In genomic region chr2:240362216-240362755, GRCh38 we compare ENCODE assay signal across 27 cellular contexts.
"Had no signal": no experiment of that assay in that cellular context is flagged by ENCODE, and none has a peak within 500 bp of the region (broad histone marks: within the 10 kb centered on the region; RNA-seq: fewer than 3 reads in every experiment).

No MANE protein-coding gene starts in this region.

- FAIRE-seq: K562 had no signal

- H3K4me1 Mint-ChIP-seq: activated CD4-positive, alpha-beta T cell treated with anti-CD3 and anti-CD28 coated beads, Interleukin-2, amount 10 ng/mL, durations not matched to agents 24 days and 14 days; activated CD8-positive, alpha-beta memory T cell treated with anti-CD3 and anti-CD28 coated beads, Interleukin-2, amount 10 ng/mL, durations not matched to agents 7 days and 5 days; activated naive CD8-positive, alpha-beta T cell treated with anti-CD3 and anti-CD28 coated beads, Interleukin-2, amount 50 U/mL, for 24 hours; T-helper 17 cell had no signal

- H3K36me3 Mint-ChIP-seq: activated CD8-positive, alpha-beta memory T cell treated with anti-CD3 and anti-CD28 coated beads, Interleukin-2, amount 10 ng/mL, durations not matched to agents 7 days and 5 days had no signal

- H3K4me3 ChIP-seq: K562, Peyer's patch had no signal

- H3K4me3 Mint-ChIP-seq: activated CD4-positive, alpha-beta T cell treated with anti-CD3 and anti-CD28 coated beads, Interleukin-2, amount 10 ng/mL, durations not matched to agents 24 days and 14 days; activated CD8-positive, alpha-beta memory T cell treated with anti-CD3 and anti-CD28 coated beads, Interleukin-2, amount 10 ng/mL, durations not matched to agents 7 days and 5 days; activated naive CD8-positive, alpha-beta T cell treated with anti-CD3 and anti-CD28 coated beads, Interleukin-2, amount 50 U/mL, for 24 hours; activated T-cell treated with anti-CD3 and anti-CD28 coated beads, Interleukin-2, amount 50 U/mL, for 24 hours; activated T-helper 1 cell treated with anti-CD3 and anti-CD28 coated beads, Interleukin-12 subunit alpha, Interleukin-12 subunit beta, Interleukin-2, Interleukin-4 antibody, amounts not matched to agents 30 ng/mL and 10 ng/mL and 1 ng/mL, durations not matched to agents 14 hours and 24 hours and 36 hours; brain; T-helper 17 cell; WTC11 had no signal

- ATAC-seq: activated CD8-positive, alpha-beta memory T cell treated with anti-CD3 and anti-CD28 coated beads, Interleukin-2, amount 10 ng/mL, durations not matched to agents 7 days and 5 days; activated naive CD4-positive, alpha-beta T cell treated with anti-CD3 and anti-CD28 coated beads, Interleukin-2, amount 50 U/mL, for 72 hours; activated naive CD8-positive, alpha-beta T cell treated with anti-CD3 and anti-CD28 coated beads, Interleukin-2, amount 50 U/mL, for 24 hours; K562; T-helper 17 cell; WTC11 had no signal

- H3K36me3 ChIP-seq: ascending aorta, Peyer's patch had no signal

- H3K27ac Mint-ChIP-seq: activated CD4-positive, alpha-beta T cell treated with anti-CD3 and anti-CD28 coated beads, Interleukin-2, amount 10 ng/mL, durations not matched to agents 24 days and 14 days; activated CD8-positive, alpha-beta memory T cell treated with anti-CD3 and anti-CD28 coated beads, Interleukin-2, amount 10 ng/mL, durations not matched to agents 7 days and 5 days; activated naive CD4-positive, alpha-beta T cell treated with anti-CD3 and anti-CD28 coated beads, Interleukin-2, amount 50 U/mL, for 72 hours; activated naive CD8-positive, alpha-beta T cell treated with anti-CD3 and anti-CD28 coated beads, Interleukin-2, amount 50 U/mL, for 24 hours; activated T-cell treated with anti-CD3 and anti-CD28 coated beads, Interleukin-2, amount 50 U/mL, for 24 hours; activated T-helper 1 cell treated with anti-CD3 and anti-CD28 coated beads, Interleukin-12 subunit alpha, Interleukin-12 subunit beta, Interleukin-2, Interleukin-4 antibody, amounts not matched to agents 30 ng/mL and 10 ng/mL and 1 ng/mL, durations not matched to agents 14 hours and 24 hours and 36 hours; brain; T-helper 17 cell; WTC11 had no signal

- DNase-seq: activated CD4-positive, alpha-beta T cell treated with anti-CD3 and anti-CD28 coated beads, Interleukin-2, amount 10 ng/mL, durations not matched to agents 24 days and 14 days; activated CD4-positive, alpha-beta T cell treated with anti-CD3 and anti-CD28 coated beads, Interleukin-2, amount 50 U/mL, for 48 hours; activated CD4-positive, CD25-positive, alpha-beta regulatory T cell treated with anti-CD3 and anti-CD28 coated beads, Interleukin-2, amount 50 U/mL, for 72 hours; activated CD8-positive, alpha-beta memory T cell treated with anti-CD3 and anti-CD28 coated beads, Interleukin-2, amount 10 ng/mL, durations not matched to agents 7 days and 5 days; activated effector memory CD4-positive, alpha-beta T cell treated with Interleukin-2 at 50 U/mL for 16 hours; activated naive CD4-positive, alpha-beta T cell; activated naive CD8-positive, alpha-beta T cell treated with anti-CD3 and anti-CD28 coated beads, Interleukin-2, amount 50 U/mL, for 24 hours; activated T-cell treated with anti-CD3 and anti-CD28 coated beads, Interleukin-2, amount 50 U/mL, for 24 hours; amniotic stem cell; Karpas-422; MM.1S; NCI-H1105; NCI-H1436; NCI-H1694 treated with DMSO at 0.1 percent for 48 hours; NCI-H2081 treated with DMSO at 0.1 percent for 48 hours; NCI-H446; NCI-H524; Peyer's patch; SIG-M5; T-helper 17 cell; T-helper 9 cell had no signal

- H3K27me3 Mint-ChIP-seq: activated CD4-positive, alpha-beta T cell treated with anti-CD3 and anti-CD28 coated beads, Interleukin-2, amount 10 ng/mL, durations not matched to agents 24 days and 14 days; activated CD8-positive, alpha-beta memory T cell treated with anti-CD3 and anti-CD28 coated beads, Interleukin-2, amount 10 ng/mL, durations not matched to agents 7 days and 5 days; activated naive CD8-positive, alpha-beta T cell treated with anti-CD3 and anti-CD28 coated beads, Interleukin-2, amount 50 U/mL, for 24 hours; activated T-cell treated with anti-CD3 and anti-CD28 coated beads, Interleukin-2, amount 50 U/mL, for 24 hours had no signal

- H3K4me1 ChIP-seq: Peyer's patch had no signal

- H3K27me3 ChIP-seq: ascending aorta, Peyer's patch had no signal

- H3K27ac ChIP-seq: ascending aorta, Peyer's patch had no signal
